ENCODE assay signal across 2 cellular contexts in genomic region chr5:124102491-124102890, GRCh38.
TF ChIP-seq lines count a peak whose summit lies in the region.

No MANE protein-coding gene starts in this region.

TF ChIP-seq in endothelial cell of umbilical vein, 7 proteins besides CTCF, POLR2A, EP300 and RAD21:
- TF ChIP-seq POLR2AphosphoS5 (IDR thresholded peaks at IDR 0.05; ENCODE audit: insufficient read depth, low read depth, low read length) (no peak), MAX (IDR thresholded peaks at IDR 0.05; ENCODE audit: insufficient read depth, insufficient read length) (no peak), MYC (IDR thresholded peaks at IDR 0.05; ENCODE audit: low read depth, low read length) (no peak), EZH2 (IDR thresholded peaks at IDR 0.05; ENCODE audit: borderline replicate concordance, low read depth, low read length, severe bottlenecking) (no peak), JUN (IDR thresholded peaks at IDR 0.05; ENCODE audit: borderline replicate concordance, insufficient read depth, insufficient read length, low read depth) (no peak)

TF ChIP-seq in GM23338, 12 proteins besides CTCF, POLR2A, EP300 and RAD21:
- TF ChIP-seq CREB1 (CRISPR knock-in tag; IDR thresholded peaks at IDR 0.05; ENCODE audit: low read depth) (no peak), EZH2phosphoT487 (IDR thresholded peaks at IDR 0.05; ENCODE audit: unreplicated experiment) (no peak), ZNF462 (CRISPR knock-in tag; IDR thresholded peaks at IDR 0.05) (no peak), POLR2AphosphoS5 (IDR thresholded peaks at IDR 0.05; ENCODE audit: low read depth) (no peak), REST (IDR thresholded peaks at IDR 0.05; ENCODE audit: unreplicated experiment) (no peak), NANOG (IDR thresholded peaks at IDR 0.05; ENCODE audit: borderline replicate concordance) (no peak), ZNF114 (CRISPR knock-in tag; IDR thresholded peaks at IDR 0.05) (no peak), EZH2 (IDR thresholded peaks at IDR 0.05; ENCODE audit: low read depth, unreplicated experiment) (no peak), STAT1 (IDR thresholded peaks at IDR 0.05; ENCODE audit: unreplicated experiment) (no peak), JUNB (IDR thresholded peaks at IDR 0.05; ENCODE audit: unreplicated experiment) (no peak), ZNF331 (CRISPR knock-in tag; IDR thresholded peaks at IDR 0.05; ENCODE audit: low read depth) (no peak)
- TF ChIP-seq, protein P1, sequence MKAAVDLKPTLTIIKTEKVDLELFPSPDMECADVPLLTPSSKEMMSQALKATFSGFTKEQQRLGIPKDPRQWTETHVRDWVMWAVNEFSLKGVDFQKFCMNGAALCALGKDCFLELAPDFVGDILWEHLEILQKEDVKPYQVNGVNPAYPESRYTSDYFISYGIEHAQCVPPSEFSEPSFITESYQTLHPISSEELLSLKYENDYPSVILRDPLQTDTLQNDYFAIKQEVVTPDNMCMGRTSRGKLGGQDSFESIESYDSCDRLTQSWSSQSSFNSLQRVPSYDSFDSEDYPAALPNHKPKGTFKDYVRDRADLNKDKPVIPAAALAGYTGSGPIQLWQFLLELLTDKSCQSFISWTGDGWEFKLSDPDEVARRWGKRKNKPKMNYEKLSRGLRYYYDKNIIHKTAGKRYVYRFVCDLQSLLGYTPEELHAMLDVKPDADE (IDR thresholded peaks at IDR 0.05) = no peak
